17 cellular contexts compared by ENCODE assay signal in the genomic region with DNA sequence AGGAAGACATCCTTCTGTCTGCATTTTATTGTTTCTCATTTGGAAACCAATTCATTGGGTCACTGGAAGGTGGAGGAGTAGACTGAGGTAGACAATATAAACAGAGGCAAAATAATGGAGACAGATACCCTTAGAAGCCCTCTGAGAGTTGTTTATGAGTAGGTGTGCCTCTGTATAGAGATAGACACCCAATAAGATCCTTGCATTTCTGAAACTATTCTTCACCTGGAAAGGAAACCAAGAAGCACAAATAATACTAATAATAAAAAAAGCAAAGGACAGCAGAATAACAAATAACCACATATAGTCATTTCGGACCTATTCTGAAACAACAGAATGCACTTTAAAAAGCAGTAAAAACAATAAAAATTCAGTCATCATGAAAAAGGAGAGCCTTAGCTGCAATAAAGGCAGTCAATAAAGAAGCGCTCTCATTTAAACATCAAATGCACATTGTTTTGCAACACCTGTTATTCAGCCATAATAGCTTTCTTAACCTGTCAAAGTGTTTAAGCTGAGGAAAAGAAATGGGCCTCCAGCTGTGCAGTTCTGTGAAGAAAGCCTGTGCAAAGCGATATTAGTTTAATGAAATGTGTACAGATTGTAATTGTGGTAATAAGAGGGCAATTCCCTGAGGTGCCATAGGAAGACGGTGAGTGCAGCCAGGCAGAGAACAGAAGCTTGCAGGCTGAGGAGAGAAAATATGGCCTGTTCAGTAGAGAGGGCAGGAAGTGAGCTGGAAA.
DNase-seq lines count a peak whose midpoint lies in the region; ATAC-seq and TF ChIP-seq lines count a peak whose summit lies in the region.
"Had no signal": no experiment of that assay in that cellular context is flagged by ENCODE, and none has a peak within 500 bp of the region (broad histone marks: within the 10 kb centered on the region; RNA-seq: fewer than 3 reads in every experiment).

No MANE protein-coding gene starts in this region.

- no peaks in the 10 kb centered on the region for H3K36me3 Mint-ChIP-seq in Calu3 (ENCODE audit: insufficient read depth, unreplicated experiment)
- H3K36me3 Mint-ChIP-seq in naive thymus-derived CD8-positive, alpha-beta T cell: no peaks in the 10 kb centered on the region
- H3K36me3 Mint-ChIP-seq: type B pancreatic cell had no signal

- no peaks in the 10 kb centered on the region for H3K9me3 Mint-ChIP-seq in Calu3 (ENCODE audit: low read depth, unreplicated experiment)
- peaks cover 0 to 26% (median 3%) of the 10 kb centered on the region in 9 donors for H3K9me3 Mint-ChIP-seq in naive thymus-derived CD8-positive, alpha-beta T cell

- no peak overlapping the region for H3K27ac Mint-ChIP-seq in Calu3 (ENCODE audit: unreplicated experiment)
- H3K27ac Mint-ChIP-seq in naive thymus-derived CD8-positive, alpha-beta T cell: no peak overlapping the region
- H3K27ac Mint-ChIP-seq: T-helper 1 cell treated with Interleukin-12 subunit alpha and Interleukin-12 subunit beta and Interleukin-4 antibody, amounts not matched to agents 30 μg/mL and 1 μg/mL, for 36 hours; type B pancreatic cell had no signal

- no peak for TF ChIP-seq CTCF in Calu3 (IDR thresholded peaks at IDR 0.05; ENCODE audit: unreplicated experiment)

- no peaks in the 10 kb centered on the region for H3K4me1 Mint-ChIP-seq in Calu3 (ENCODE audit: low read depth, unreplicated experiment)
- no peaks in the 10 kb centered on the region for H3K4me1 Mint-ChIP-seq in naive thymus-derived CD8-positive, alpha-beta T cell

- BruUV-seq in Calu3 (replicated peaks; lab: Mats Ljungman, UMichigan): no TSS peak

- no peak overlapping the region for H3K4me3 Mint-ChIP-seq in Calu3 (ENCODE audit: low read depth, unreplicated experiment)
- H3K4me3 Mint-ChIP-seq in naive thymus-derived CD8-positive, alpha-beta T cell: no peak overlapping the region
- H3K4me3 Mint-ChIP-seq: T-helper 1 cell treated with Interleukin-12 subunit alpha and Interleukin-12 subunit beta and Interleukin-4 antibody, amounts not matched to agents 30 μg/mL and 1 μg/mL, for 36 hours; type B pancreatic cell had no signal

- POLR2A ChIA-PET in naive thymus-derived CD8-positive, alpha-beta T cell (lab: Charles Lee): no interaction called here

- CTCF ChIA-PET in Calu3 (lab: Charles Lee): no interaction called here

- peak; percentile 39 for DNase-seq in DMS 273 treated with DMSO at 0.1 percent for 48 hours (lab: John Stamatoyannopoulos, UW)
- peak; percentile 11 for DNase-seq in NCI-H1105 (lab: John Stamatoyannopoulos, UW)
- DNase-seq in NCI-H2227 (lab: John Stamatoyannopoulos, UW; ENCODE audit: unreplicated experiment): peak; percentile 85
- DNase-seq in left colon: no peak
- DNase-seq in Calu3: no peak
- DNase-seq in activated effector memory CD4-positive, alpha-beta T cell treated with anti-CD3 and anti-CD28 coated beads, Interleukin-2, amount 50 U/mL, for 16 hours: no peak
- DNase-seq in naive thymus-derived CD8-positive, alpha-beta T cell: no peak
- DNase-seq: activated CD8-positive, alpha-beta memory T cell treated with anti-CD3 and anti-CD28 coated beads, Interleukin-2, amount 50 U/mL, for 48 hours; cortex of kidney; head of caudate nucleus; midbrain; NCI-H1694; stimulated activated CD4-positive, alpha-beta T cell treated with anti-CD3 and anti-CD28 coated beads, Interleukin-4, amount 100 ng/mL, for 4 hours had no signal

- intact Hi-C loops in left colon (cut with DNase I, micrococcal nuclease): no loop called here
- intact Hi-C loops in Calu3 (cut with micrococcal nuclease; ENCODE audit: unreplicated experiment): no loop called here

- no peaks in the 10 kb centered on the region for H3K27me3 Mint-ChIP-seq in Calu3 (ENCODE audit: unreplicated experiment)
- H3K27me3 Mint-ChIP-seq in naive thymus-derived CD8-positive, alpha-beta T cell: no peaks in the 10 kb centered on the region
- H3K27me3 Mint-ChIP-seq: type B pancreatic cell had no signal

- ATAC-seq in left colon (peak; percentile 67), HG02623 (IDR thresholded peaks at IDR 0.05; ENCODE audit: unreplicated experiment) (no peak)
- no peak for ATAC-seq in naive thymus-derived CD8-positive, alpha-beta T cell
- ATAC-seq: left lobe of liver had no signal

Comparison
In these comparisons a context has a peak if more than half of its experiments do, and no peak if none do; other contexts are left out.
1. DNase-seq: peak in DMS 273 treated with DMSO at 0.1 percent for 48 hours (single experiment), NCI-H1105 (single experiment) and NCI-H2227 (single experiment); none in left colon (0 of 2), Calu3 (single experiment), activated effector memory CD4-positive, alpha-beta T cell treated with anti-CD3 and anti-CD28 coated beads, Interleukin-2, amount 50 U/mL, for 16 hours (single experiment) and naive thymus-derived CD8-positive, alpha-beta T cell (0 of 10).